9 cellular contexts compared by ENCODE assay signal in the genomic region with DNA sequence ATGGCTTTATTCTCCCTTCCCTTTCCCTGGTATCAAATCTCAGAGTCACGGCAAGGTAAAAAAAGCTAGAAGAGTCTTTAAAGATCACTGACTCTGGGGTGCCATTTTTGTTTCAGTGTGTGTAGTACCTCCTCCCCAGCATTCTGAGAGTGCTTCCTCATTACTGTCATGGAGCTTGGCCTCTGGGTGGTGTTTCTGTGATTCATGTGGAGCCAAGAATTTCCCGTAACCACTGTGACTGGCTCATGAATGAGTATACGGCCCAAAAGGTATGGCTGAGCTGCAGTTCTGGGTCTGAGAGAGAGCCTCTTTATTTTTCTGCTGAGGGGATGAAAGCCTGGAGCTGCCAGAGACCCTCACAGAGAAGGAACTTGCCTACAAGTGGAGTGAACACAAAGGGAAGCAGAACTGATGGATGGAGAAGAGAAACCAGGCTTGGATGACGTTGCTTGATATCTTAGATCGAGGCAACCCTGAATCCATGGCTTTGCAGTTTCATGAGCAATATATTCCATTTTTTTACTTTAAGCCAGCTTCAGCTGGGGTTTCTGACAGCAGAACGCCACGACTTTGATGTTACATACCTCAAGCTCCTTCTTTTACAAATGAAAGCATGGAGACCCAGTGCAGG.
DNase-seq lines count a peak whose midpoint lies in the region; ATAC-seq lines count a peak whose summit lies in the region.
"Had no signal": no experiment of that assay in that cellular context is flagged by ENCODE, and none has a peak within 500 bp of the region (broad histone marks: within the 10 kb centered on the region; RNA-seq: fewer than 3 reads in every experiment).

No MANE protein-coding gene starts in this region.

- peak; percentile 48 for ATAC-seq in HG02852 (IDR thresholded peaks at IDR 0.05; ENCODE audit: unreplicated experiment)
- no peak for ATAC-seq in GM21737 (IDR thresholded peaks at IDR 0.05; ENCODE audit: unreplicated experiment)
- ATAC-seq in HG03139 (IDR thresholded peaks at IDR 0.05; ENCODE audit: unreplicated experiment) = no peak

- H3K4me3 Mint-ChIP-seq in activated CD4-positive, alpha-beta T cell treated with anti-CD3 and anti-CD28 coated beads, Interleukin-2, amount 10 ng/mL, durations not matched to agents 7 days and 5 days = no peak overlapping the region

- peaks cover 3% of the 10 kb centered on the region for H3K27me3 Mint-ChIP-seq in activated CD4-positive, alpha-beta T cell treated with anti-CD3 and anti-CD28 coated beads, Interleukin-2, amount 10 ng/mL, durations not matched to agents 7 days and 5 days

- H3K27ac ChIP-seq in BLaER1 treated with 17β-estradiol and CSF1 and Interleukin-3, amounts not matched to agents 10 nM and 100 nM = peak overlapping the region in 9 of 11 experiments; percentile 11 to 84 (median 62); a peak in 13 of 22 replicates
- H3K27ac ChIP-seq: neutrophil had no signal

- CTCF ChIA-PET in activated CD4-positive, alpha-beta T cell treated with anti-CD3 and anti-CD28 coated beads, Interleukin-2, amount 10 ng/mL, durations not matched to agents 7 days and 5 days (lab: Charles Lee) = interaction anchor here (0.6 to 3.7 kb wide), 8 partner anchors 10 to 479 kb away, joined by 3 to 32 read pairs (median 4); no protein-coding TSS in a partner anchor

- no peaks in the 10 kb centered on the region for H3K36me3 Mint-ChIP-seq in activated CD4-positive, alpha-beta T cell treated with anti-CD3 and anti-CD28 coated beads, Interleukin-2, amount 10 ng/mL, durations not matched to agents 7 days and 5 days (ENCODE audit: low read depth)

- no peaks in the 10 kb centered on the region for H3K27me3 ChIP-seq in BLaER1 treated with 17β-estradiol and CSF1 and Interleukin-3, amounts not matched to agents 10 nM and 100 nM

- H3K4me3 ChIP-seq in BLaER1 treated with 17β-estradiol and CSF1 and Interleukin-3, amounts not matched to agents 10 nM and 100 nM = no peak overlapping the region

- no peaks in the 10 kb centered on the region for H3K36me3 ChIP-seq in BLaER1 treated with 17β-estradiol and CSF1 and Interleukin-3, amounts not matched to agents 10 nM and 100 nM
- H3K36me3 ChIP-seq: neutrophil had no signal

- H4K20me1 ChIP-seq in BLaER1 treated with 17β-estradiol and CSF1 and Interleukin-3, amounts not matched to agents 10 nM and 100 nM = no peaks in the 10 kb centered on the region

- POLR2A ChIA-PET in activated CD4-positive, alpha-beta T cell treated with anti-CD3 and anti-CD28 coated beads, Interleukin-2, amount 10 ng/mL, durations not matched to agents 7 days and 5 days (lab: Charles Lee) = interaction anchor here (0.6 to 1.8 kb wide), 2 partner anchors 69 to 119 kb away, joined by 3 to 5 read pairs; no protein-coding TSS in a partner anchor

- peaks cover 42 to 54% (median 49%) of the 10 kb centered on the region in 10 experiments for H3K4me1 ChIP-seq in BLaER1 treated with 17β-estradiol and CSF1 and Interleukin-3, amounts not matched to agents 10 nM and 100 nM

- H3K4me1 Mint-ChIP-seq in activated CD4-positive, alpha-beta T cell treated with anti-CD3 and anti-CD28 coated beads, Interleukin-2, amount 10 ng/mL, durations not matched to agents 7 days and 5 days = peaks cover 38% of the 10 kb centered on the region

- H3K9ac ChIP-seq in BLaER1 treated with 17β-estradiol and CSF1 and Interleukin-3, amounts not matched to agents 10 nM and 100 nM = peak overlapping the region in 3 of 11 experiments; percentile 57 to 67 (median 63); a peak in 6 of 22 replicates

- H3K9me3 ChIP-seq in BLaER1 treated with 17β-estradiol and CSF1 and Interleukin-3, amounts not matched to agents 10 nM and 100 nM (replicated peaks in 1 of 11) = peaks cover 0 to 10% (median 0%) of the 10 kb centered on the region in 11 experiments; a peak in 3 of 22 replicates
- H3K9me3 ChIP-seq: neutrophil had no signal

- H3K9me3 Mint-ChIP-seq in activated CD4-positive, alpha-beta T cell treated with anti-CD3 and anti-CD28 coated beads, Interleukin-2, amount 10 ng/mL, durations not matched to agents 7 days and 5 days = no peaks in the 10 kb centered on the region

- no peak for DNase-seq in activated CD4-positive, alpha-beta T cell treated with anti-CD3 and anti-CD28 coated beads, Interleukin-2, amount 10 ng/mL, durations not matched to agents 7 days and 5 days
- DNase-seq in kidney tubule cell (ENCODE audit: low spot score) (peak; percentile 84), 8988T (no peak), HUDEP-2 (lab: John Stamatoyannopoulos, UW; ENCODE audit: unreplicated experiment in 76 of 76) (no peak)

- H3K4me2 ChIP-seq in BLaER1 treated with 17β-estradiol and CSF1 and Interleukin-3, amounts not matched to agents 10 nM and 100 nM = peak overlapping the region; percentile 71 to 93 (median 83); a peak in 21 of 22 replicates

- peak overlapping the region; percentile 33 for H3K27ac Mint-ChIP-seq in activated CD4-positive, alpha-beta T cell treated with anti-CD3 and anti-CD28 coated beads, Interleukin-2, amount 10 ng/mL, durations not matched to agents 7 days and 5 days
